7 cellular contexts compared by ENCODE assay signal in the genomic region with DNA sequence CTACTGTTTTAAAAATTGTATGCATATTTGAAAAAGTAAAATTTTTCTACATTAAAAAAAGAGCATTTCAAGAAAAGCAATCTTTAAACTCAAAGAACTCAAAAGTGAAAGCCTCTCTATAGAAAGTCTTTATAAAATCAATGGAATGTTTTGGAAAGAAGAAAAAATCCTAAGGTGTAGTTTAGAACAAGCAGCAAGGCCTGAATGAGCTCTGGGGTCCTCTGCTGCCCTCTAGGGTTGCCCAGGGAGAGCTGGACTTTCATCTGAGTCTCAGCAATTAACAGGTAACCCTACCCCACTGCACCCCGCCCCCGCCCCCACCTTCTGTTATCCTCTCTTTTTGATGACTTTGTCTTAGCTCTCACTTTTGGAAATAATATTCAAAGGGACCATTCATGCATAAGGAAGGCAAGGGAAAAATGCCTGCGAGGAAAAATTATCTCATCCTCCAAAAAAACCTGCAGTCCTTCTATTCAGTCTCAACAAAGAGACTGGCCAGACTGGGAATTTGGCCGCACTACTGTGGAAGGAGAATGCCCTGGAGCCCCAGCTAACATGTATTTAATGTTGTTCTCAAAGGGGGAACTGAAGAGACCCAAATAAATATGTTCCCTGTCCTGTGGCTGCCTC. TPM values are rescaled to one million over a fixed set of nuclear protein-coding genes. Genes with fewer than 3 reads are reported as not detected.
DNase-seq lines count a peak whose midpoint lies in the region; FAIRE-seq and TF ChIP-seq lines count a peak whose summit lies in the region.

No MANE protein-coding gene starts in this region.

- no peak overlapping the region for H3K4me3 Mint-ChIP-seq in type B pancreatic cell

- H3K4me1 Mint-ChIP-seq in type B pancreatic cell (ENCODE audit: unreplicated experiment) = no peaks in the 10 kb centered on the region

- H3K36me3 ChIP-seq in bronchial epithelial cell (ENCODE audit: control insufficient read depth, insufficient read depth, low read length) = peaks cover 1% of the 10 kb centered on the region

- TF ChIP-seq CTCF in HFF-Myc (IDR thresholded peaks at IDR 0.05; ENCODE audit: low read depth, low read length, missing control alignments) (peak; percentile 68), bronchial epithelial cell (IDR thresholded peaks at IDR 0.05; ENCODE audit: insufficient read depth, low read length, severe bottlenecking) (peak; percentile 79), type B pancreatic cell (conservative IDR thresholded peaks at IDR 0.05) (peak; percentile 80)

- DNase-seq in DMS53 treated with DMSO at 0.1 percent for 48 hours (lab: John Stamatoyannopoulos, UW; ENCODE audit: unreplicated experiment) (peak; percentile 17), HFF-Myc (ENCODE audit: extremely low read depth, low read depth) (no peak), RKO (ENCODE audit: low spot score) (peak; percentile 71), bronchial epithelial cell (ENCODE audit: low read depth) (peak; percentile 57), left kidney (ENCODE audit: low read depth, low spot score) (peak; percentile 82), type B pancreatic cell (ENCODE audit: extremely low spot score, unreplicated experiment) (no peak), OCI-M2 (lab: John Stamatoyannopoulos, UW; ENCODE audit: unreplicated experiment) (no peak)

- H3K27me3 Mint-ChIP-seq in type B pancreatic cell = no peaks in the 10 kb centered on the region

- no peak overlapping the region for H3K4me3 ChIP-seq in HFF-Myc (replicated peaks; ENCODE audit: low read depth, low read length)
- no peak overlapping the region for H3K4me3 ChIP-seq in bronchial epithelial cell (ENCODE audit: low read depth, low read length)

- H3K27me3 ChIP-seq in bronchial epithelial cell (ENCODE audit: control insufficient read depth, insufficient read depth, low read length) = no peaks in the 10 kb centered on the region

- no peak overlapping the region for H3K27ac Mint-ChIP-seq in type B pancreatic cell

- H3K9me3 Mint-ChIP-seq in type B pancreatic cell = no peaks in the 10 kb centered on the region

- FAIRE-seq in bronchial epithelial cell (lab: Jason Lieb, UNC) = no peak

- H3K36me3 Mint-ChIP-seq in type B pancreatic cell = peaks cover 25% of the 10 kb centered on the region

RNA-seq across cellular contexts. Expression of a gene that starts 24.1 kb away (rescaled TPM):
- total RNA-seq in bronchial epithelial cell = 13.8 and 18.4 TPM in 2 replicates
- total RNA-seq in type B pancreatic cell (ENCODE audit: low replicate concordance) = 5.5 and 7.6 TPM in 2 replicates

RNA-seq across cellular contexts. Expression of a gene that starts 53.1 kb away (rescaled TPM):
- 6,256 and 7,903 TPM in 2 replicates for total RNA-seq in bronchial epithelial cell
- 3,472 and 4,120 TPM in 2 replicates for total RNA-seq in type B pancreatic cell (ENCODE audit: low replicate concordance)

Comparison
In these comparisons a context has a peak if more than half of its experiments do, and no peak if none do; other contexts are left out.
1. DNase-seq: peak in DMS53 treated with DMSO at 0.1 percent for 48 hours (single experiment), RKO (single experiment), bronchial epithelial cell (single experiment) and left kidney (single experiment); none in HFF-Myc (single experiment), type B pancreatic cell (single experiment) and OCI-M2 (single experiment).
2. Peak in every context shown above with its lines, with median percentiles within 50 percentile points of each other: CTCF ChIP-seq.